25 cellular contexts compared by ENCODE assay signal in genomic region chr6:30162265-30163089, GRCh38. TPM values are rescaled to one million over a fixed set of nuclear protein-coding genes. Genes with fewer than 3 reads are reported as not detected.
DNase-seq lines count a peak whose midpoint lies in the region; ATAC-seq and TF ChIP-seq lines count a peak whose summit lies in the region.
"Had no signal": no experiment of that assay in that cellular context is flagged by ENCODE, and none has a peak within 500 bp of the region (broad histone marks: within the 10 kb centered on the region; RNA-seq: fewer than 3 reads in every experiment).

No MANE protein-coding gene starts in this region.

- CTCF ChIA-PET in activated CD4-positive, alpha-beta memory T cell treated with anti-CD3 and anti-CD28 coated beads for 36 hours (lab: Charles Lee) = interaction anchor here (0.7 to 1.0 kb wide), 2 partner anchors 31 to 60 kb away, joined by 3 to 5 read pairs; no protein-coding TSS in a partner anchor
- CTCF ChIA-PET in activated CD4-positive, alpha-beta memory T cell treated with anti-CD3 and anti-CD28 coated beads, Interleukin-2, amount 10 ng/mL, durations not matched to agents 7 days and 5 days (lab: Charles Lee) = interaction anchor here (1.4 kb wide), 1 partner anchor 61 kb away, joined by 3 read pairs; no protein-coding TSS in a partner anchor
- CTCF ChIA-PET in HCT116 (lab: Charles Lee) = no interaction called here

- peak overlapping the region; percentile 13 for H3K27ac Mint-ChIP-seq in activated CD4-positive, alpha-beta memory T cell treated with anti-CD3 and anti-CD28 coated beads for 36 hours
- H3K27ac Mint-ChIP-seq in activated CD4-positive, alpha-beta memory T cell treated with anti-CD3 and anti-CD28 coated beads, Interleukin-2, amount 10 ng/mL, durations not matched to agents 7 days and 5 days = no peak overlapping the region
- no peak overlapping the region for H3K27ac Mint-ChIP-seq in GM23338
- H3K27ac Mint-ChIP-seq: IgD-negative memory B cell had no signal

- no peak for DNase-seq in activated CD4-positive, alpha-beta memory T cell treated with anti-CD3 and anti-CD28 coated beads for 36 hours
- DNase-seq in activated CD4-positive, alpha-beta memory T cell treated with anti-CD3 and anti-CD28 coated beads, Interleukin-2, amount 10 ng/mL, durations not matched to agents 7 days and 5 days = no peak
- DNase-seq in HCT116 (ENCODE audit: low read depth, low spot score) (no peak), colonic mucosa (peak; percentile 56), left ventricle myocardium inferior (no peak), SK-N-DZ (ENCODE audit: low spot score) (no peak), GM23338 (ENCODE audit: low spot score) (no peak)
- DNase-seq: amniotic stem cell, C1 segment of cervical spinal cord, cortex of kidney, GOT3, left cardiac atrium, NCI-H1417, NCI-H2081 treated with DMSO at 0.1 percent for 48 hours, NCI-H510A, pancreas, right cardiac atrium had no signal

- H2AFZ ChIP-seq in HCT116 (ENCODE audit: low read depth, low read length, poor library complexity, severe bottlenecking) = peak overlapping the region; percentile 14
- H2AFZ ChIP-seq in GM23338 = no peak overlapping the region; the same call in 1 of the 2 replicates

- H3K36me3 ChIP-seq in HCT116 (ENCODE audit: control insufficient read depth in 1 of 2, insufficient read depth in 2 of 2, low read length in 2 of 2) (no peaks in the 10 kb centered on the region), colonic mucosa (no peaks in the 10 kb centered on the region), mucosa of stomach (ENCODE audit: control insufficient read depth, insufficient read depth, low read length) (no peaks in the 10 kb centered on the region), left ventricle myocardium inferior (no peaks in the 10 kb centered on the region), GM23338 (ENCODE audit: insufficient read depth) (no peaks in the 10 kb centered on the region)
- H3K36me3 ChIP-seq: pancreas, upper lobe of left lung had no signal

- H3K79me2 ChIP-seq in HCT116 (ENCODE audit: insufficient read depth, low read length) (no peaks in the 10 kb centered on the region), GM23338 (replicated peaks; ENCODE audit: insufficient read depth) (no peaks in the 10 kb centered on the region)

- H3K27ac ChIP-seq in HCT116 (ENCODE audit: low read depth, low read length) (peak overlapping the region; percentile 49), colonic mucosa (peak overlapping the region; percentile 96), left ventricle myocardium inferior (replicated peaks) (no peak overlapping the region), GM23338 (ENCODE audit: low read depth) (no peak overlapping the region)
- H3K27ac ChIP-seq: pancreas, upper lobe of left lung had no signal

- no peaks in the 10 kb centered on the region for H3K9me3 ChIP-seq in HCT116 (ENCODE audit: control insufficient read depth in 1 of 2, insufficient read depth in 1 of 2, low read depth in 1 of 2, low read length in 2 of 2)
- H3K9me3 ChIP-seq in colonic mucosa = no peaks in the 10 kb centered on the region
- H3K9me3 ChIP-seq in mucosa of stomach (ENCODE audit: control insufficient read depth, low read length) = no peaks in the 10 kb centered on the region
- H3K9me3 ChIP-seq in left ventricle myocardium inferior (replicated peaks) = no peaks in the 10 kb centered on the region
- H3K9me3 ChIP-seq: pancreas, upper lobe of left lung had no signal

- H3K4me2 ChIP-seq in HCT116 (ENCODE audit: low read length) = peak overlapping the region; percentile 93
- H3K4me2 ChIP-seq in GM23338 = no peak overlapping the region

- TSS peak; percentile 89 for BruUV-seq in HCT116 (replicated peaks; lab: Mats Ljungman, UMichigan)

- peaks cover 48% of the 10 kb centered on the region for H3K4me1 Mint-ChIP-seq in activated CD4-positive, alpha-beta memory T cell treated with anti-CD3 and anti-CD28 coated beads for 36 hours (ENCODE audit: low read depth)
- H3K4me1 Mint-ChIP-seq in activated CD4-positive, alpha-beta memory T cell treated with anti-CD3 and anti-CD28 coated beads, Interleukin-2, amount 10 ng/mL, durations not matched to agents 7 days and 5 days = peaks cover 50% of the 10 kb centered on the region
- peaks cover 3% of the 10 kb centered on the region; the same call in 2 of the 3 replicates for H3K4me1 Mint-ChIP-seq in GM23338

- H4K20me1 ChIP-seq in HCT116 (ENCODE audit: insufficient read depth) (no peaks in the 10 kb centered on the region), GM23338 (replicated peaks; ENCODE audit: insufficient read depth) (no peaks in the 10 kb centered on the region)

- no peak for TF ChIP-seq POLR2A in HCT116 (IDR thresholded peaks at IDR 0.05; ENCODE audit: borderline replicate concordance, extremely low read depth, insufficient read depth, insufficient read length)

- TF ChIP-seq CTCF in HCT116 (IDR thresholded peaks at IDR 0.05 in 2 of 3, conservative IDR thresholded peaks at IDR 0.05 in 1 of 3; ENCODE audit: borderline replicate concordance in 1 of 3, insufficient read depth in 1 of 3, low read depth in 2 of 3, low read length in 2 of 3) (no peak), colonic mucosa (IDR thresholded peaks at IDR 0.05) (no peak), left ventricle myocardium inferior (IDR thresholded peaks at IDR 0.05; ENCODE audit: borderline replicate concordance) (no peak), GM23338 (conservative IDR thresholded peaks at IDR 0.05; ENCODE audit: low read depth in 2 of 2) (no peak)

- H3K9ac ChIP-seq in HCT116 (ENCODE audit: low read length) (peak overlapping the region; percentile 54), colonic mucosa (ENCODE audit: low read depth in 2 of 2, low read length in 2 of 2) (peak overlapping the region in 1 of 2 donors; percentile 93), mucosa of stomach (ENCODE audit: low read length) (peak overlapping the region; percentile 66)

- intact Hi-C loops in activated CD4-positive, alpha-beta memory T cell treated with anti-CD3 and anti-CD28 coated beads for 36 hours (cut with micrococcal nuclease) = loop anchor here (5.0 kb wide), 1 partner anchor 315 kb away; no protein-coding TSS in a partner anchor
- intact Hi-C loops in HCT116 (cut with micrococcal nuclease) = loop anchor here (2.0 kb wide), 1 partner anchor 60 kb away; no protein-coding TSS in a partner anchor
- intact Hi-C loops in colonic mucosa (cut with DNase I) = no loop called here
- intact Hi-C loops in left ventricle myocardium inferior (cut with micrococcal nuclease) = no loop called here

- H3F3A ChIP-seq in GM23338 (replicated peaks; ENCODE audit: low read depth) = no peaks in the 10 kb centered on the region

- H3K4me3 ChIP-seq in HCT116 (replicated peaks in 1 of 2; ENCODE audit: low read depth in 1 of 2, low read length in 2 of 2) (peak overlapping the region; percentile 52 to 66), colonic mucosa (peak overlapping the region; percentile 50), mucosa of stomach (ENCODE audit: low read length) (no peak overlapping the region), left ventricle myocardium inferior (no peak overlapping the region), GM23338 (no peak overlapping the region)
- H3K4me3 ChIP-seq: pancreas, upper lobe of left lung had no signal

- no peak for TF ChIP-seq RAD21 in HCT116 (IDR thresholded peaks at IDR 0.05; ENCODE audit: low read depth)

- H3K4me3 Mint-ChIP-seq in activated CD4-positive, alpha-beta memory T cell treated with anti-CD3 and anti-CD28 coated beads for 36 hours = peak overlapping the region; percentile 5
- H3K4me3 Mint-ChIP-seq in activated CD4-positive, alpha-beta memory T cell treated with anti-CD3 and anti-CD28 coated beads, Interleukin-2, amount 10 ng/mL, durations not matched to agents 7 days and 5 days = no peak overlapping the region
- H3K4me3 Mint-ChIP-seq in GM23338 = no peak overlapping the region
- H3K4me3 Mint-ChIP-seq: natural killer cell treated with Interleukin-12 subunit alpha and Interleukin-12 subunit beta and Interleukin-15 and Interleukin-18, amount 100 ng/mL, for 72 hours had no signal

- H3K9me2 ChIP-seq in HCT116 (ENCODE audit: insufficient read depth) = no peaks in the 10 kb centered on the region
- H3K9me2 ChIP-seq in GM23338 (ENCODE audit: insufficient read depth) = no peaks in the 10 kb centered on the region

- H3K27me3 ChIP-seq in HCT116 (ENCODE audit: insufficient read depth, low read length) = no peaks in the 10 kb centered on the region
- no peaks in the 10 kb centered on the region for H3K27me3 ChIP-seq in colonic mucosa
- no peaks in the 10 kb centered on the region for H3K27me3 ChIP-seq in mucosa of stomach (ENCODE audit: control insufficient read depth, insufficient read depth, low read length)
- peaks cover 56% of the 10 kb centered on the region for H3K27me3 ChIP-seq in left ventricle myocardium inferior (ENCODE audit: low read depth)
- H3K27me3 ChIP-seq in GM23338 (ENCODE audit: insufficient read depth) = peaks cover 4% of the 10 kb centered on the region; the same call in 1 of the 2 replicates
- H3K27me3 ChIP-seq: pancreas, upper lobe of left lung had no signal

- H3K36me3 Mint-ChIP-seq in activated CD4-positive, alpha-beta memory T cell treated with anti-CD3 and anti-CD28 coated beads for 36 hours = no peaks in the 10 kb centered on the region
- H3K36me3 Mint-ChIP-seq in activated CD4-positive, alpha-beta memory T cell treated with anti-CD3 and anti-CD28 coated beads, Interleukin-2, amount 10 ng/mL, durations not matched to agents 7 days and 5 days (ENCODE audit: low read depth) = no peaks in the 10 kb centered on the region
- H3K36me3 Mint-ChIP-seq in GM23338 (ENCODE audit: low read depth) = no peaks in the 10 kb centered on the region
- H3K36me3 Mint-ChIP-seq: natural killer cell treated with Interleukin-12 subunit alpha and Interleukin-12 subunit beta and Interleukin-15 and Interleukin-18, amount 100 ng/mL, for 72 hours had no signal

- POLR2A ChIA-PET in activated CD4-positive, alpha-beta memory T cell treated with anti-CD3 and anti-CD28 coated beads for 36 hours (lab: Charles Lee) = no interaction called here
- POLR2A ChIA-PET in activated CD4-positive, alpha-beta memory T cell treated with anti-CD3 and anti-CD28 coated beads, Interleukin-2, amount 10 ng/mL, durations not matched to agents 7 days and 5 days (lab: Charles Lee) = no interaction called here
- POLR2A ChIA-PET in HCT116 (lab: Charles Lee) = no interaction called here

- RAD21 ChIA-PET in HCT116 (lab: Charles Lee; ENCODE audit: low non-redundant PET in 1 of 2, low total read pairs in 2 of 2, uncharacterized antibody in 2 of 2, unreplicated experiment in 2 of 2) = no interaction called here

- peaks cover 6% of the 10 kb centered on the region for H3K27me3 Mint-ChIP-seq in activated CD4-positive, alpha-beta memory T cell treated with anti-CD3 and anti-CD28 coated beads for 36 hours
- H3K27me3 Mint-ChIP-seq in activated CD4-positive, alpha-beta memory T cell treated with anti-CD3 and anti-CD28 coated beads, Interleukin-2, amount 10 ng/mL, durations not matched to agents 7 days and 5 days = peaks cover 19% of the 10 kb centered on the region
- peaks cover 4% of the 10 kb centered on the region for H3K27me3 Mint-ChIP-seq in GM23338 (ENCODE audit: insufficient read depth, low read depth, poor library complexity)

- H3K9me3 Mint-ChIP-seq in activated CD4-positive, alpha-beta memory T cell treated with anti-CD3 and anti-CD28 coated beads for 36 hours = no peaks in the 10 kb centered on the region
- H3K9me3 Mint-ChIP-seq in activated CD4-positive, alpha-beta memory T cell treated with anti-CD3 and anti-CD28 coated beads, Interleukin-2, amount 10 ng/mL, durations not matched to agents 7 days and 5 days = no peaks in the 10 kb centered on the region
- H3K9me3 Mint-ChIP-seq in GM23338 = no peaks in the 10 kb centered on the region
- H3K9me3 Mint-ChIP-seq: IgD-negative memory B cell; natural killer cell treated with Interleukin-12 subunit alpha and Interleukin-12 subunit beta and Interleukin-15 and Interleukin-18, amount 100 ng/mL, for 72 hours had no signal

- peaks cover 9 to 25% of the 10 kb centered on the region in 2 experiments; a peak in 3 of 4 replicates for H3K4me1 ChIP-seq in HCT116 (ENCODE audit: control insufficient read depth in 1 of 2, insufficient read depth in 2 of 2, low read length in 2 of 2)
- no peaks in the 10 kb centered on the region for H3K4me1 ChIP-seq in colonic mucosa
- peaks cover 19% of the 10 kb centered on the region for H3K4me1 ChIP-seq in mucosa of stomach (ENCODE audit: control insufficient read depth, insufficient read depth, low read length)
- peaks cover 3% of the 10 kb centered on the region for H3K4me1 ChIP-seq in left ventricle myocardium inferior
- no peaks in the 10 kb centered on the region for H3K4me1 ChIP-seq in GM23338 (ENCODE audit: insufficient read depth)
- H3K4me1 ChIP-seq: pancreas, upper lobe of left lung had no signal

- ATAC-seq in HCT116 (0 out of 2 replicates have a peak, but pooled peaks have one; percentile 37), GM23338 (no peak)
- ATAC-seq: left cardiac atrium had no signal

RNA-seq across cellular contexts. Expression of gene TRIM15, which starts 0.9 kb away (rescaled TPM):
- 1 to 10 TPM in 1 of 2 experiments, under 1 TPM in 1; 0.63 to 1.6 TPM for total RNA-seq in activated CD4-positive, alpha-beta memory T cell treated with anti-CD3 and anti-CD28 coated beads for 36 hours
- total RNA-seq in activated CD4-positive, alpha-beta memory T cell treated with anti-CD3 and anti-CD28 coated beads, Interleukin-2, amount 10 ng/mL, durations not matched to agents 7 days and 5 days = not detected
- total RNA-seq in HCT116 (2021; ENCODE audit: unreplicated experiment) = 6.5 TPM
- 3.1 and 5.2 TPM in 2 replicates for polyA plus RNA-seq in HCT116 (2012)
- 10 to 100 TPM; 26.8 to 47.3 TPM for total RNA-seq in colonic mucosa
- total RNA-seq in left ventricle myocardium inferior = not detected
- not detected in 2 replicates for polyA plus RNA-seq in SK-N-DZ (2014; cell fraction: cytosol; rRNA removed)
- polyA plus RNA-seq in SK-N-DZ (2014; cell fraction: nucleus; rRNA removed) = not detected in 2 replicates
- total RNA-seq in GM23338 (2014; rRNA removed; shearing (Covaris generic)) = 0.23 and 1.0 TPM in 2 replicates
- 0.21 and 0.26 TPM in 2 replicates for polyA plus RNA-seq in GM23338 (2016; fragmentation: Nextera tagmentation; extraction: Ambion mirVana)
- total RNA-seq: bronchial epithelial cell, fibroblast of lung, glomerular endothelial cell, left cardiac atrium, M059J, right cardiac atrium had no signal
- polyA plus RNA-seq: fibroblast of lung, IgD-negative memory B cell, right cardiac atrium had no signal

RNA-seq across cellular contexts. Expression of gene TRIM10, which starts 1.5 kb away (rescaled TPM):
- total RNA-seq in activated CD4-positive, alpha-beta memory T cell treated with anti-CD3 and anti-CD28 coated beads for 36 hours = under 1 TPM; 0.36 to 0.38 TPM
- total RNA-seq in activated CD4-positive, alpha-beta memory T cell treated with anti-CD3 and anti-CD28 coated beads, Interleukin-2, amount 10 ng/mL, durations not matched to agents 7 days and 5 days = under 1 TPM in 1 of 2 experiments, not detected in 1; 0.08 TPM
- total RNA-seq in HCT116 (2021; ENCODE audit: unreplicated experiment) (0.98 TPM), colonic mucosa (1 to 10 TPM; 3.8 to 3.9 TPM), left ventricle myocardium inferior (not detected)
- 0.42 and 0.75 TPM in 2 replicates for polyA plus RNA-seq in HCT116 (2012)
- not detected in 2 replicates for polyA plus RNA-seq in SK-N-DZ (2014; cell fraction: cytosol; rRNA removed)
- not detected in 2 replicates for polyA plus RNA-seq in SK-N-DZ (2014; cell fraction: nucleus; rRNA removed)
- 0.31 TPM in 1 of 2 replicates, not detected in the other for total RNA-seq in GM23338 (2014; rRNA removed; shearing (Covaris generic))
- not detected in 2 replicates for polyA plus RNA-seq in GM23338 (2016; fragmentation: Nextera tagmentation; extraction: Ambion mirVana)
- total RNA-seq: bronchial epithelial cell; fibroblast of lung; glomerular endothelial cell; left cardiac atrium; M059J; natural killer cell treated with Interleukin-12 subunit alpha and Interleukin-12 subunit beta and Interleukin-15 and Interleukin-18, amount 100 ng/mL, for 72 hours; right cardiac atrium had no signal
- polyA plus RNA-seq: fibroblast of lung, IgD-negative memory B cell, right cardiac atrium had no signal

RNA-seq across cellular contexts. Expression of gene TRIM40, which starts 26.5 kb away (rescaled TPM):
- not detected for total RNA-seq in activated CD4-positive, alpha-beta memory T cell treated with anti-CD3 and anti-CD28 coated beads for 36 hours
- not detected for total RNA-seq in activated CD4-positive, alpha-beta memory T cell treated with anti-CD3 and anti-CD28 coated beads, Interleukin-2, amount 10 ng/mL, durations not matched to agents 7 days and 5 days
- not detected for total RNA-seq in HCT116 (2021; ENCODE audit: unreplicated experiment)
- polyA plus RNA-seq in HCT116 (2012) = 0.04 TPM in 1 of 2 replicates, not detected in the other
- total RNA-seq in colonic mucosa = 10 to 100 TPM; 10.7 to 17.0 TPM
- not detected for total RNA-seq in left ventricle myocardium inferior
- polyA plus RNA-seq in SK-N-DZ (2014; cell fraction: cytosol; rRNA removed) = 0.08 TPM in 1 of 2 replicates, not detected in the other
- 0.09 TPM in 1 of 2 replicates, not detected in the other for polyA plus RNA-seq in SK-N-DZ (2014; cell fraction: nucleus; rRNA removed)
- not detected in 2 replicates for total RNA-seq in GM23338 (2014; rRNA removed; shearing (Covaris generic))
- polyA plus RNA-seq in GM23338 (2016; fragmentation: Nextera tagmentation; extraction: Ambion mirVana) = not detected in 2 replicates
- total RNA-seq: bronchial epithelial cell; fibroblast of lung; glomerular endothelial cell; left cardiac atrium; M059J; natural killer cell treated with Interleukin-12 subunit alpha and Interleukin-12 subunit beta and Interleukin-15 and Interleukin-18, amount 100 ng/mL, for 72 hours; pancreas; right cardiac atrium; upper lobe of left lung had no signal
- polyA plus RNA-seq: fibroblast of lung, pancreas, right cardiac atrium had no signal

RNA-seq across cellular contexts. Expression of gene TRIM31, which starts 49.6 kb away (rescaled TPM):
- not detected for total RNA-seq in activated CD4-positive, alpha-beta memory T cell treated with anti-CD3 and anti-CD28 coated beads for 36 hours
- total RNA-seq in activated CD4-positive, alpha-beta memory T cell treated with anti-CD3 and anti-CD28 coated beads, Interleukin-2, amount 10 ng/mL, durations not matched to agents 7 days and 5 days = not detected
- total RNA-seq in HCT116 (2021; ENCODE audit: unreplicated experiment) = not detected
- 0.11 and 0.36 TPM in 2 replicates for polyA plus RNA-seq in HCT116 (2012)
- 10 to 100 TPM; 44.4 to 51.2 TPM for total RNA-seq in colonic mucosa
- not detected for total RNA-seq in left ventricle myocardium inferior
- not detected in 2 replicates for polyA plus RNA-seq in SK-N-DZ (2014; cell fraction: cytosol; rRNA removed)
- not detected in 2 replicates for polyA plus RNA-seq in SK-N-DZ (2014; cell fraction: nucleus; rRNA removed)
- total RNA-seq in GM23338 (2014; rRNA removed; shearing (Covaris generic)) = not detected in 2 replicates
- 0.10 and 0.26 TPM in 2 replicates for polyA plus RNA-seq in GM23338 (2016; fragmentation: Nextera tagmentation; extraction: Ambion mirVana)
- total RNA-seq: bronchial epithelial cell; fibroblast of lung; glomerular endothelial cell; left cardiac atrium; M059J; natural killer cell treated with Interleukin-12 subunit alpha and Interleukin-12 subunit beta and Interleukin-15 and Interleukin-18, amount 100 ng/mL, for 72 hours; right cardiac atrium had no signal
- polyA plus RNA-seq: fibroblast of lung, IgD-negative memory B cell, right cardiac atrium had no signal

RNA-seq across cellular contexts. Expression of gene TRIM26, which starts 50.7 kb away (rescaled TPM):
- 10 to 100 TPM; 64.3 to 65.1 TPM for total RNA-seq in activated CD4-positive, alpha-beta memory T cell treated with anti-CD3 and anti-CD28 coated beads for 36 hours
- 10 to 100 TPM; 91.1 to 91.5 TPM for total RNA-seq in activated CD4-positive, alpha-beta memory T cell treated with anti-CD3 and anti-CD28 coated beads, Interleukin-2, amount 10 ng/mL, durations not matched to agents 7 days and 5 days
- 32.2 TPM for total RNA-seq in HCT116 (2021; ENCODE audit: unreplicated experiment)
- polyA plus RNA-seq in HCT116 (2012) = 26.2 and 27.9 TPM in 2 replicates
- 10 to 100 TPM; 48.2 to 53.5 TPM for total RNA-seq in colonic mucosa
- total RNA-seq in left ventricle myocardium inferior = 19.9 TPM
- polyA plus RNA-seq in SK-N-DZ (2014; cell fraction: cytosol; rRNA removed) = 12.7 and 13.6 TPM in 2 replicates
- 11.2 and 14.3 TPM in 2 replicates for polyA plus RNA-seq in SK-N-DZ (2014; cell fraction: nucleus; rRNA removed)
- 31.0 and 38.0 TPM in 2 replicates for total RNA-seq in GM23338 (2014; rRNA removed; shearing (Covaris generic))
- 9.9 and 11.0 TPM in 2 replicates for polyA plus RNA-seq in GM23338 (2016; fragmentation: Nextera tagmentation; extraction: Ambion mirVana)

Comparison
In these comparisons a context has a peak if more than half of its experiments do, and no peak if none do; other contexts are left out.
1. H3K27ac ChIP-seq: peak in HCT116 (single experiment) and colonic mucosa (single experiment); none in left ventricle myocardium inferior (single experiment) and GM23338 (single experiment).
2. H3K4me3 ChIP-seq: peak in HCT116 (2 of 2) and colonic mucosa (single experiment); none in mucosa of stomach (single experiment), left ventricle myocardium inferior (single experiment) and GM23338 (single experiment).
3. RNA of gene TRIM40, which starts 26.5 kb away (total RNA-seq): 10.7 to 17.0 TPM in colonic mucosa; not detected in activated CD4-positive, alpha-beta memory T cell treated with anti-CD3 and anti-CD28 coated beads for 36 hours, not detected in activated CD4-positive, alpha-beta memory T cell treated with anti-CD3 and anti-CD28 coated beads, Interleukin-2, amount 10 ng/mL, durations not matched to agents 7 days and 5 days, not detected in HCT116 (single experiment), not detected in left ventricle myocardium inferior (single experiment) and not detected in GM23338; every median in the first group is over 10 times any median in the second.
4. intact Hi-C loops: an anchor here in activated CD4-positive, alpha-beta memory T cell treated with anti-CD3 and anti-CD28 coated beads for 36 hours (5.0 kb wide) and HCT116 (2.0 kb wide); none called in colonic mucosa and left ventricle myocardium inferior.